8 cellular contexts compared by ENCODE assay signal in genomic region chr3:169430687-169431404, GRCh38.
DNase-seq lines count a peak whose midpoint lies in the region; ATAC-seq, FAIRE-seq and TF ChIP-seq lines count a peak whose summit lies in the region.

No MANE protein-coding gene starts in this region.

- no peak for TF ChIP-seq POLR2A in GM12891 (IDR thresholded peaks at IDR 0.05; ENCODE audit: low read depth, low read length)
- TF ChIP-seq POLR2A in sigmoid colon (IDR thresholded peaks at IDR 0.05), result no peak

- FAIRE-seq in GM12891 (lab: Jason Lieb, UNC), result no peak

- in situ Hi-C loops in GM13977 (cut with MboI; ENCODE audit: low pct_unique_long_range_greater_than_20kb, low sequenced_read_pairs, unreplicated experiment), result no loop called here

- TF ChIP-seq CTCF in VCaP (conservative IDR thresholded peaks at IDR 0.05) (no peak), left lung (IDR thresholded peaks at IDR 0.05) (no peak), GM13977 (IDR thresholded peaks at IDR 0.05; ENCODE audit: extremely low read depth, insufficient read depth, missing control alignments) (no peak), sigmoid colon (IDR thresholded peaks at IDR 0.05) (no peak)

- WGBS in sigmoid colon, 2 donors, result 38 to 42% methylated on average over 3 of the region's 3 CpGs

- H3K4me1 ChIP-seq in left lung (peaks cover 0 to 4% of the 10 kb centered on the region in 2 donors), sigmoid colon (no peaks in the 10 kb centered on the region)

- no peak for TF ChIP-seq EP300 in sigmoid colon (IDR thresholded peaks at IDR 0.05)

- intact Hi-C loops in left lung (cut with DNase I) (no loop called here), sigmoid colon (cut with DNase I) (no loop called here)

- no peaks in the 10 kb centered on the region for H3K27me3 ChIP-seq in left lung
- H3K27me3 ChIP-seq in sigmoid colon, result no peaks in the 10 kb centered on the region

- no peaks in the 10 kb centered on the region for H3K36me3 ChIP-seq in left lung
- H3K36me3 ChIP-seq in sigmoid colon, result no peaks in the 10 kb centered on the region

- no peak overlapping the region for H3K4me3 ChIP-seq in left lung
- H3K4me3 ChIP-seq in sigmoid colon, result no peak overlapping the region

- DNase-seq in left lung, result no peak
- no peak for DNase-seq in activated T-cell treated with anti-CD3 and anti-CD28 coated beads, Interleukin-2, amount 50 U/mL, for 48 hours
- DNase-seq in GM12891 (ENCODE audit: insufficient read length, low spot score), result no peak
- no peak for DNase-seq in GM13977 (ENCODE audit: low spot score)
- no peak for DNase-seq in sigmoid colon

- H3K27ac ChIP-seq in VCaP, result peak overlapping the region; percentile 69
- H3K27ac ChIP-seq in left lung, result peak overlapping the region in 1 of 2 donors; percentile 38
- H3K27ac ChIP-seq in sigmoid colon, result peak overlapping the region in 1 of 4 donors; percentile 12

- ATAC-seq in GM18508 (IDR thresholded peaks at IDR 0.05; ENCODE audit: insufficient read depth, unreplicated experiment) (peak; percentile 45), HG03135 (IDR thresholded peaks at IDR 0.05; ENCODE audit: unreplicated experiment) (peak; percentile 52), left lung (peak; percentile 73)

- H3K9me3 ChIP-seq in left lung, result no peaks in the 10 kb centered on the region
- H3K9me3 ChIP-seq in sigmoid colon, result no peaks in the 10 kb centered on the region

TF ChIP-seq in GM12891, 5 proteins besides CTCF, POLR2A, EP300 and RAD21:
- no peak for TF ChIP-seq TAF1 (IDR thresholded peaks at IDR 0.05; ENCODE audit: low read depth, low read length)
- TF ChIP-seq SPI1 (IDR thresholded peaks at IDR 0.05; ENCODE audit: low read depth, low read length), result no peak
- no peak for TF ChIP-seq POLR2AphosphoS5 (IDR thresholded peaks at IDR 0.05; ENCODE audit: low read depth, low read length)
- TF ChIP-seq PAX5 (IDR thresholded peaks at IDR 0.05; ENCODE audit: insufficient read depth, low read length, severe bottlenecking), result no peak
- TF ChIP-seq POU2F2 (IDR thresholded peaks at IDR 0.05; ENCODE audit: low read depth, low read length), result no peak
